1 cellular context compared by ENCODE assay signal in the genomic region with DNA sequence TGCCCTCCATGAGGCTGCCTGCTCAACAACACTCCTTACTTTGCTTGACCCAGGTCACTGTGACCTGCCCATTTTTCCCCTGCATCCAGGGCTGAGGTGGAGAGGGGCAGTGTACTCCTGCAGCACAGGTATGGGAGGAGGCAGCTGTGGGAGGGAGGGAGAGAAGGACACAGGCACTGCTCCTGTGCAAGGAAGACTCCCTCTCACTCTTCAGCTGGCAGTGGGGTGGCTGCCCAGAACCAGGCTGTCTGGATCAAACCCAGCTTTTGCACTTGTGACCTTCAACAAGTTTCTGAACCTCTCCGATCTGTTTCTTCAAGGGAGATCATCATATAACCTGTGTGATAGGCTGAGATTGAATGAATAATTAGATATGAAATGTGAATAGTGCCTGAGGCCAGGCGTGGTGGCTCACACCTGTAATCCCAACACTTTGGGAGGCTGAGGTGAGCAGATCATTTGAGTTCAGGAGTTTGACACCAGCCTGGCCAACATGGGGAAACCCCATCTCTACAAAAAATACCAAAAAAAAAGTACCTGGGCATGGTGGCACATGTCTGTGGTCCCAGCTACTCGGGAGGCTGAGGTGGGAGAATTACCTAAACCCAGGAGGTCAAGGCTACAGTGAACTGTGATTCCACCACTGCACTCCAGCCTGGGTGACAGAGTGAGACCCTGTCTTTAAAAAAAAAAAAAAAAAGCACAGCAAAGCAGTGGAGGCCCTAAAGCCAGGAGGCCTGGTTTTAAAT.
TF ChIP-seq lines count a peak whose summit lies in the region.

No MANE protein-coding gene starts in this region.

TF ChIP-seq in WTC11, 78 proteins besides CTCF, POLR2A, EP300 and RAD21 (continued from another document):
- TF ChIP-seq RORB (CRISPR knock-in tag; IDR thresholded peaks at IDR 0.05) (no peak), ELF4 (CRISPR knock-in tag; IDR thresholded peaks at IDR 0.05; ENCODE audit: low read depth) (no peak), NFE2L1 (CRISPR knock-in tag; IDR thresholded peaks at IDR 0.05) (no peak), TP53 (CRISPR knock-in tag; IDR thresholded peaks at IDR 0.05) (no peak)
